8 cellular contexts compared by ENCODE assay signal in genomic region chr4:86043755-86044592, GRCh38.
A peak's percentile ranks its signal among the peaks of the same experiment; 100 is the strongest.
DNase-seq lines count a peak whose midpoint lies in the region; ATAC-seq and TF ChIP-seq lines count a peak whose summit lies in the region.

No MANE protein-coding gene starts in this region.

- H3K4me3 ChIP-seq in GM06990 (replicated peaks; ENCODE audit: low read depth, low read length) (no peak overlapping the region), astrocyte of the spinal cord (ENCODE audit: low read depth, low read length) (no peak overlapping the region), upper lobe of left lung (no peak overlapping the region)

- no peaks in the 10 kb centered on the region for H3K9me3 ChIP-seq in upper lobe of left lung

- H3K36me3 ChIP-seq in GM06990 (ENCODE audit: control insufficient read depth, insufficient read depth, low read length), result no peaks in the 10 kb centered on the region
- no peaks in the 10 kb centered on the region for H3K36me3 ChIP-seq in upper lobe of left lung

- 17 to 21% methylated on average over 8 of the region's 8 CpGs for WGBS in upper lobe of left lung, 2 donors

- H3K27ac ChIP-seq in 22Rv1 (no peak overlapping the region), upper lobe of left lung (no peak overlapping the region)

- peaks cover 0 to 8% (median 0%) of the 10 kb centered on the region in 4 donors for H3K4me1 ChIP-seq in upper lobe of left lung

- in situ Hi-C loops in astrocyte of the spinal cord (cut with HindIII; ENCODE audit: low sequenced_read_pairs), result no loop called here

- ATAC-seq in HG02970 (IDR thresholded peaks at IDR 0.05; ENCODE audit: low FRiP score, unreplicated experiment) (peak; percentile 75), upper lobe of left lung (ENCODE audit: low FRiP score in 2 of 2) (peak in 1 of 2 donors; percentile 75)

- TF ChIP-seq POLR2A in upper lobe of left lung (IDR thresholded peaks at IDR 0.05), result no peak

- DNase-seq in GM06990 (ENCODE audit: extremely low read depth, insufficient read length) (no peak), NCI-H460 (ENCODE audit: extremely low read depth, low read depth) (peak; percentile 40), astrocyte of the spinal cord (ENCODE audit: low read depth, low spot score) (peak; percentile 68), kidney glomerular epithelial cell (lab: John Stamatoyannopoulos, UW) (peak; percentile 10), upper lobe of left lung (no peak)
- DNase-seq in stimulated activated CD4-positive, alpha-beta T cell treated with anti-CD3 and anti-CD28 coated beads, Interleukin-1b, Interleukin-23, amount 100 ng/mL, for 48 hours, result no peak

- TF ChIP-seq CTCF in 22Rv1 (IDR thresholded peaks at IDR 0.05) (peak; percentile 86), GM06990 (IDR thresholded peaks at IDR 0.05; ENCODE audit: insufficient read depth, low read length, poor library complexity, severe bottlenecking) (peak; percentile 48), astrocyte of the spinal cord (IDR thresholded peaks at IDR 0.05; ENCODE audit: low read depth, low read length) (peak; percentile 47), upper lobe of left lung (IDR thresholded peaks at IDR 0.05) (peak; percentile 23 to 65 (median 46))

- TF ChIP-seq EP300 in upper lobe of left lung (IDR thresholded peaks at IDR 0.05), result no peak

- H3K27me3 ChIP-seq in GM06990 (replicated peaks; ENCODE audit: control insufficient read depth, insufficient read depth, low read length) (no peaks in the 10 kb centered on the region), upper lobe of left lung (no peaks in the 10 kb centered on the region)

Comparison
In these comparisons a context has a peak if more than half of its experiments do, and no peak if none do; other contexts are left out.
1. DNase-seq: peak in NCI-H460 (single experiment), astrocyte of the spinal cord (single experiment) and kidney glomerular epithelial cell (single experiment); none in GM06990 (single experiment), upper lobe of left lung (0 of 2) and stimulated activated CD4-positive, alpha-beta T cell treated with anti-CD3 and anti-CD28 coated beads, Interleukin-1b, Interleukin-23, amount 100 ng/mL, for 48 hours (single experiment).
2. Peak in every context shown above with its lines, with median percentiles within 50 percentile points of each other: CTCF ChIP-seq.